21 cellular contexts compared by ENCODE assay signal in genomic region chr11:112728716-112729115, GRCh38.
"Had no signal": no experiment of that assay in that cellular context is flagged by ENCODE, and none has a peak within 500 bp of the region (broad histone marks: within the 10 kb centered on the region; RNA-seq: fewer than 3 reads in every experiment).

No MANE protein-coding gene starts in this region.

- ATAC-seq: K562 had no signal

- DNase-seq: Kasumi-1, MM.1S, NCI-H1092 treated with DMSO at 0.1 percent for 48 hours, NCI-H1436, NCI-H1694 treated with DMSO at 0.1 percent for 48 hours, NCI-H1930, NCI-H2081, NCI-H2107, NCI-H2227 treated with DMSO at 0.1 percent for 48 hours, NCI-H446 treated with DMSO at 0.1 percent for 48 hours, NCI-H510A treated with DMSO at 0.1 percent for 48 hours, NCI-H526, NCI-H748 treated with DMSO at 0.1 percent for 48 hours, RPMI8226, SHP77, SK-N-SH, SW 1271 had no signal

- H3K4me3 Mint-ChIP-seq: IgD-negative memory B cell had no signal

- H3K4me1 Mint-ChIP-seq: IgD-negative memory B cell had no signal

- H3K36me3 Mint-ChIP-seq: IgD-negative memory B cell had no signal

- H3K9me3 ChIP-seq: SK-N-SH had no signal

- H3K27ac Mint-ChIP-seq: IgD-negative memory B cell had no signal

- H3K27ac ChIP-seq: HL-60, KMS-11 had no signal

- H3K4me3 ChIP-seq: K562 had no signal
